In genomic region chr15:49471248-49471647, GRCh38 we compare ENCODE assay signal across 8 cellular contexts. TPM values are rescaled to one million over a fixed set of nuclear protein-coding genes. Genes with fewer than 3 reads are reported as not detected.
DNase-seq lines count a peak whose midpoint lies in the region; ATAC-seq and TF ChIP-seq lines count a peak whose summit lies in the region.
"Not testable (repeated sequence)": the region's sequence is repeated elsewhere in the genome, so short reads cannot be mapped to it uniquely, and the experiment has no call there.
"Had no signal": no experiment of that assay in that cellular context is flagged by ENCODE, and none has a peak within 500 bp of the region (broad histone marks: within the 10 kb centered on the region; RNA-seq: fewer than 3 reads in every experiment).

No MANE protein-coding gene starts in this region.

- H3K79me2 ChIP-seq in PC-3 (ENCODE audit: low read length); mammary epithelial cell (ENCODE audit: insufficient read depth, low read length): not testable (repeated sequence)

- in situ Hi-C loops in mammary epithelial cell (cut with MboI; ENCODE audit: low sequenced_read_pairs in 2 of 2) = not testable (repeated sequence)

- H3K9me2 ChIP-seq in PC-3 (replicated peaks; ENCODE audit: low read length) = not testable (repeated sequence)

- WGBS in mammary epithelial cell (ENCODE audit: low coverage, missing lambda C conversion rate) = 63% methylated on average over 4 of the region's 4 CpGs

- H3K36me3 Mint-ChIP-seq in activated CD4-positive, alpha-beta memory T cell treated with anti-CD3 and anti-CD28 coated beads, Interleukin-2, amount 10 ng/mL, durations not matched to agents 7 days and 5 days (ENCODE audit: low read depth); progenitor cell of endocrine pancreas (ENCODE audit: insufficient read depth): not testable (repeated sequence)

- H3K4me1 ChIP-seq in PC-3 (ENCODE audit: insufficient read depth, low read length) = peaks cover 12% of the 10 kb centered on the region; the same call in 1 of the 2 replicates
- not testable (repeated sequence) for H3K4me1 ChIP-seq in mammary epithelial cell (ENCODE audit: insufficient read depth, low read length)

- CTCF ChIA-PET in PC-3 (lab: Charles Lee) (interaction anchor here (1.0 to 1.1 kb wide), 2 partner anchors 25 to 532 kb away, joined by 3 read pairs; no protein-coding TSS in a partner anchor), mammary epithelial cell (lab: Charles Lee; ENCODE audit: low non-redundant PET) (interaction anchor here (0.6 to 1.2 kb wide), 4 partner anchors 51 to 579 kb away, joined by 3 to 18 read pairs (median 4); no protein-coding TSS in a partner anchor)
- CTCF ChIA-PET in activated CD4-positive, alpha-beta memory T cell treated with anti-CD3 and anti-CD28 coated beads, Interleukin-2, amount 10 ng/mL, durations not matched to agents 7 days and 5 days (lab: Charles Lee) = interaction anchor here (0.9 to 3.3 kb wide), 9 partner anchors 10 to 592 kb away, joined by 3 to 20 read pairs (median 4); partner anchors contain the start of gene FGF7

- H3K9ac ChIP-seq in PC-3 (ENCODE audit: low read length); mammary epithelial cell (ENCODE audit: insufficient read depth, low read length): not testable (repeated sequence)

- not testable (repeated sequence) for H3K4me2 ChIP-seq in PC-3 (ENCODE audit: low read length); mammary epithelial cell (ENCODE audit: insufficient read depth, low read depth, low read length)

- peak; percentile 14 for ATAC-seq in HG03457 (IDR thresholded peaks at IDR 0.05; ENCODE audit: unreplicated experiment)
- ATAC-seq in PC-3, left cardiac atrium: not testable (repeated sequence)

- intact Hi-C loops in PC-3 (cut with micrococcal nuclease); left cardiac atrium (cut with DNase I): not testable (repeated sequence)
- intact Hi-C loops in mammary epithelial cell (cut with micrococcal nuclease) = loop anchor here (1.0 to 10.0 kb wide), 5 partner anchors 149 to 581 kb away; partner anchors contain the start of gene FAM227B

- not testable (repeated sequence) for H3K4me3 Mint-ChIP-seq in activated CD4-positive, alpha-beta memory T cell treated with anti-CD3 and anti-CD28 coated beads, Interleukin-2, amount 10 ng/mL, durations not matched to agents 7 days and 5 days; progenitor cell of endocrine pancreas (ENCODE audit: low read depth)

- DNase-seq in GM10266 (ENCODE audit: extremely low spot score); mammary epithelial cell; progenitor cell of endocrine pancreas (ENCODE audit: low spot score, unreplicated experiment): not testable (repeated sequence)
- DNase-seq in PC-3 = peak; percentile 37
- DNase-seq in activated CD4-positive, alpha-beta memory T cell treated with anti-CD3 and anti-CD28 coated beads, Interleukin-2, amount 10 ng/mL, durations not matched to agents 7 days and 5 days = peak; percentile 29
- peak; percentile 36 for DNase-seq in left cardiac atrium

- POLR2A ChIA-PET in PC-3 (lab: Charles Lee; ENCODE audit: unreplicated experiment); activated CD4-positive, alpha-beta memory T cell treated with anti-CD3 and anti-CD28 coated beads, Interleukin-2, amount 10 ng/mL, durations not matched to agents 7 days and 5 days (lab: Charles Lee): not testable (repeated sequence)

- not testable (repeated sequence) for H3K27ac ChIP-seq in PC-3 (ENCODE audit: low read length); mammary epithelial cell (ENCODE audit: insufficient read depth, low read depth, low read length)

- H3K27me3 ChIP-seq in PC-3 (ENCODE audit: low read length); mammary epithelial cell (ENCODE audit: insufficient read depth, low read length): not testable (repeated sequence)

- H3K36me3 ChIP-seq in PC-3 (ENCODE audit: low read depth, low read length); mammary epithelial cell (ENCODE audit: insufficient read depth, low read length): not testable (repeated sequence)

- not testable (repeated sequence) for BruUV-seq in PC-3 (replicated peaks; lab: Mats Ljungman, UMichigan); mammary epithelial cell (replicated peaks; lab: Mats Ljungman, UMichigan)

- not testable (repeated sequence) for H3K27me3 Mint-ChIP-seq in activated CD4-positive, alpha-beta memory T cell treated with anti-CD3 and anti-CD28 coated beads, Interleukin-2, amount 10 ng/mL, durations not matched to agents 7 days and 5 days; progenitor cell of endocrine pancreas

- TF ChIP-seq CTCF in GM10266 (IDR thresholded peaks at IDR 0.05; ENCODE audit: control insufficient read depth, insufficient read depth, low read depth, missing control alignments) = peak; percentile 36
- TF ChIP-seq CTCF in PC-3 (conservative IDR thresholded peaks at IDR 0.05; ENCODE audit: low read depth, low read length) = not testable (repeated sequence)
- peak; percentile 3 to 52 for TF ChIP-seq CTCF in mammary epithelial cell (conservative IDR thresholded peaks at IDR 0.05 in 1 of 2, IDR thresholded peaks at IDR 0.05 in 1 of 2; ENCODE audit: extremely low read depth in 1 of 2, insufficient read depth in 1 of 2, low read depth in 1 of 2, low read length in 2 of 2)
- peak; percentile 42 for TF ChIP-seq CTCF in progenitor cell of endocrine pancreas (IDR thresholded peaks at IDR 0.05; ENCODE audit: unreplicated experiment)

- dilution Hi-C loops in mammary epithelial cell (cut with HindIII; ENCODE audit: low sequenced_read_pairs) = not testable (repeated sequence)

- not testable (repeated sequence) for H3K4me3 ChIP-seq in PC-3 (ENCODE audit: low read length); mammary epithelial cell (replicated peaks in 1 of 3; ENCODE audit: insufficient read depth in 1 of 3, low read depth in 2 of 3, low read length in 3 of 3)

- not testable (repeated sequence) for H3K9me3 ChIP-seq in PC-3 (ENCODE audit: low read length); mammary epithelial cell (replicated peaks; ENCODE audit: insufficient read depth, low read length)

- H3K4me1 Mint-ChIP-seq in activated CD4-positive, alpha-beta memory T cell treated with anti-CD3 and anti-CD28 coated beads, Interleukin-2, amount 10 ng/mL, durations not matched to agents 7 days and 5 days = not testable (repeated sequence)
- H3K4me1 Mint-ChIP-seq in progenitor cell of endocrine pancreas (ENCODE audit: low read depth) = peaks cover 22% of the 10 kb centered on the region

- H2AFZ ChIP-seq in PC-3 (ENCODE audit: low read length); mammary epithelial cell (ENCODE audit: low read depth, low read length): not testable (repeated sequence)

- H4K20me1 ChIP-seq in PC-3 (ENCODE audit: low read length); mammary epithelial cell (ENCODE audit: insufficient read depth, low read length): not testable (repeated sequence)

- H3K27ac Mint-ChIP-seq in activated CD4-positive, alpha-beta memory T cell treated with anti-CD3 and anti-CD28 coated beads, Interleukin-2, amount 10 ng/mL, durations not matched to agents 7 days and 5 days; progenitor cell of endocrine pancreas: not testable (repeated sequence)

- not testable (repeated sequence) for H3K9me3 Mint-ChIP-seq in activated CD4-positive, alpha-beta memory T cell treated with anti-CD3 and anti-CD28 coated beads, Interleukin-2, amount 10 ng/mL, durations not matched to agents 7 days and 5 days; progenitor cell of endocrine pancreas (ENCODE audit: low read depth)

- H3F3A ChIP-seq in PC-3 (ENCODE audit: low read length, unreplicated experiment) = not testable (repeated sequence)

RNA-seq across cellular contexts. Expression of gene FGF7, which starts 48.2 kb away (rescaled TPM):
- total RNA-seq in PC-3 (2014; rRNA removed) (not detected in 2 replicates), mammary epithelial cell (under 1 TPM in 1 of 2 donors, not detected in 1; 0.50 TPM), left cardiac atrium (10 to 100 TPM; 37.1 to 43.6 TPM), progenitor cell of endocrine pancreas (0.24 TPM in 1 of 2 replicates, not detected in the other)
- not detected for total RNA-seq in activated CD4-positive, alpha-beta memory T cell treated with anti-CD3 and anti-CD28 coated beads, Interleukin-2, amount 10 ng/mL, durations not matched to agents 7 days and 5 days
- not detected for polyA plus RNA-seq in mammary epithelial cell
- not detected for polyA minus RNA-seq in mammary epithelial cell
- total RNA-seq: pulmonary artery endothelial cell had no signal

Comparison
In these comparisons a context has a peak if more than half of its experiments do, and no peak if none do; other contexts are left out.
1. RNA of gene FGF7, which starts 48.2 kb away (total RNA-seq): 37.1 to 43.6 TPM in left cardiac atrium; 0.50 TPM in mammary epithelial cell, 0.24 TPM in progenitor cell of endocrine pancreas, not detected in activated CD4-positive, alpha-beta memory T cell treated with anti-CD3 and anti-CD28 coated beads, Interleukin-2, amount 10 ng/mL, durations not matched to agents 7 days and 5 days and not detected in PC-3; every median in the first group is over 10 times any median in the second.